Comparison of ENCODE assay signal across 8 cellular contexts in the genomic region with DNA sequence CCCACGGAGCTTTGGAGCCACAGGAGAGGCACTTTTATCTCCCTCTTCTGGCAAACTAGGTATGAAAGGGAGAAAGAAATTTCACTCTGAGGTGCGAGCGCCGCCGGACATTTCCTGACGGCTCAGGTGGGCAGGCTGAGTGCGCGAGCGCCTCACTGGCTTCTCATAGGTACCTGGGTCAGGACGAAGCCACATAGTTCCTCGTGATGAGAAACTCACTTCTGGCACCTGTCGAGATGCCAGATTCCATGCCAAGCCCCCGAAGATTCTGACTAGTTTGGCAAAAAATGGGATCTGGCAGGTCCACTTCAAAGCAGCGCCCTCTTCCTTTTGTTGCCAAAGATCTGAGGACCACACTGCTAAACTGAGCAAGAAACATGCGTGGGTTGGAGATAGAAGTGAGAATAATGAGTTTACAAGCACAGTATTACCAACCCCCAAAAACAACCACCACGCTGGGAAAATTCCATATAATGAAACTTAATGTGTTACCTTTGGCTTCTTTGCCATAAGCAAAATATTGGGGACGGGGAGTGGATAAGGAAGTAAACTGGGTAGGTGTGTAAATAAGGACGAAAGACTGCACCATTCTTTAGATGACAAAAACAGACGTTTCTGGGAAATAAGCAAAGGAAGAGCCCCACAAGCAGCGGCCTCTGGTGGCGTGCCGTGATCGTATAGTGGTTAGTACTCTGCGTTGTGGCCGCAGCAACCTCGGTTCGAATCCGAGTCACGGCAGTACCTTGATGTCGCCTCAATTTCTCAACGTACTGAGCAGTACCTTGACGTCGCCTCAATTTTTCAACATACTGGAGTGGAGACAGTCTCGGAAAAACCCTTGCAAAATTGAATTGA.
DNase-seq lines count a peak whose midpoint lies in the region; ATAC-seq and TF ChIP-seq lines count a peak whose summit lies in the region.

No MANE protein-coding gene starts in this region.

- H3K27ac ChIP-seq in endodermal cell (ENCODE audit: low read depth, low read length) = no peak overlapping the region

- H3K4me3 ChIP-seq in endodermal cell (ENCODE audit: low read length) (peak overlapping the region; percentile 88), mucosa of stomach (ENCODE audit: low read length) (peak overlapping the region; percentile 26)

- H3K9me3 ChIP-seq in endodermal cell (ENCODE audit: control insufficient read depth, low read length) (no peaks in the 10 kb centered on the region), mucosa of stomach (ENCODE audit: control insufficient read depth, low read length) (no peaks in the 10 kb centered on the region)

- DNase-seq in GM10266 (ENCODE audit: extremely low spot score) (peak; percentile 41), NCI-H526 treated with DMSO at 0.1 percent for 48 hours (lab: John Stamatoyannopoulos, UW) (peak; percentile 20), endodermal cell (peak; percentile 86), epidermal melanocyte (ENCODE audit: insufficient read length, low spot score) (no peak)
- DNase-seq in activated CD8-positive, alpha-beta memory T cell treated with anti-CD3 and anti-CD28 coated beads, Interleukin-2, amount 10 ng/mL, durations not matched to agents 7 days and 5 days = peak; percentile 89
- peak; percentile 62 for DNase-seq in stimulated activated CD8-positive, alpha-beta memory T cell treated with anti-CD3 and anti-CD28 coated beads, Interleukin-7, amount 100 ng/mL, for 24 hours (ENCODE audit: low read depth)

- H3K27me3 ChIP-seq in endodermal cell (ENCODE audit: control insufficient read depth, insufficient read depth, low read length, poor library complexity, severe bottlenecking) (no peaks in the 10 kb centered on the region), mucosa of stomach (ENCODE audit: control insufficient read depth, insufficient read depth, low read length) (no peaks in the 10 kb centered on the region)

- H3K4me1 Mint-ChIP-seq in activated CD8-positive, alpha-beta memory T cell treated with anti-CD3 and anti-CD28 coated beads, Interleukin-2, amount 10 ng/mL, durations not matched to agents 7 days and 5 days = peaks cover 52% of the 10 kb centered on the region
- peaks cover 7% of the 10 kb centered on the region for H3K4me1 Mint-ChIP-seq in endodermal cell

- peak overlapping the region; percentile 89 for H3K27ac Mint-ChIP-seq in activated CD8-positive, alpha-beta memory T cell treated with anti-CD3 and anti-CD28 coated beads, Interleukin-2, amount 10 ng/mL, durations not matched to agents 7 days and 5 days
- H3K27ac Mint-ChIP-seq in endodermal cell = peak overlapping the region; percentile 53

- H3K36me3 Mint-ChIP-seq in activated CD8-positive, alpha-beta memory T cell treated with anti-CD3 and anti-CD28 coated beads, Interleukin-2, amount 10 ng/mL, durations not matched to agents 7 days and 5 days = no peaks in the 10 kb centered on the region
- no peaks in the 10 kb centered on the region for H3K36me3 Mint-ChIP-seq in endodermal cell (ENCODE audit: low read depth)

- peak overlapping the region; percentile 76 for H3K4me3 Mint-ChIP-seq in activated CD8-positive, alpha-beta memory T cell treated with anti-CD3 and anti-CD28 coated beads, Interleukin-2, amount 10 ng/mL, durations not matched to agents 7 days and 5 days
- H3K4me3 Mint-ChIP-seq in endodermal cell = peak overlapping the region; percentile 72

- H3K4me1 ChIP-seq in endodermal cell (ENCODE audit: control insufficient read depth, insufficient read depth, low read length) = no peaks in the 10 kb centered on the region
- H3K4me1 ChIP-seq in mucosa of stomach (ENCODE audit: control insufficient read depth, insufficient read depth, low read length) = no peaks in the 10 kb centered on the region

- peak overlapping the region; percentile 44 for H3K9ac ChIP-seq in endodermal cell (ENCODE audit: extremely low read depth, low read length, poor library complexity, severe bottlenecking)
- peak overlapping the region; percentile 58 for H3K9ac ChIP-seq in mucosa of stomach (ENCODE audit: low read length)

- peak; percentile 68 for ATAC-seq in HG02798 (IDR thresholded peaks at IDR 0.05; ENCODE audit: poor library complexity, unreplicated experiment)
- ATAC-seq in activated CD8-positive, alpha-beta memory T cell treated with anti-CD3 and anti-CD28 coated beads, Interleukin-2, amount 10 ng/mL, durations not matched to agents 7 days and 5 days = peak; percentile 83

- CTCF ChIA-PET in activated CD8-positive, alpha-beta memory T cell treated with anti-CD3 and anti-CD28 coated beads, Interleukin-2, amount 10 ng/mL, durations not matched to agents 7 days and 5 days (lab: Charles Lee) = interaction anchor here (0.8 to 4.5 kb wide), 6 partner anchors 9 to 736 kb away, joined by 3 to 20 read pairs (median 18); a partner anchor contains a TSS

- WGBS in endodermal cell (ENCODE audit: insufficient coverage in 1 of 2, insufficient read length in 1 of 2), 2 experiments = 5 to 9% methylated on average over 21 to 33 of the region's 34 CpGs

- H3K36me3 ChIP-seq in endodermal cell (ENCODE audit: control insufficient read depth, insufficient read depth, low read length) (no peaks in the 10 kb centered on the region), mucosa of stomach (ENCODE audit: control insufficient read depth, insufficient read depth, low read length) (no peaks in the 10 kb centered on the region)

- H3K27me3 Mint-ChIP-seq in activated CD8-positive, alpha-beta memory T cell treated with anti-CD3 and anti-CD28 coated beads, Interleukin-2, amount 10 ng/mL, durations not matched to agents 7 days and 5 days = no peaks in the 10 kb centered on the region
- H3K27me3 Mint-ChIP-seq in endodermal cell (ENCODE audit: insufficient read depth) = peaks cover 12% of the 10 kb centered on the region

- TF ChIP-seq CTCF in GM10266 (IDR thresholded peaks at IDR 0.05; ENCODE audit: control insufficient read depth, insufficient read depth, low read depth, missing control alignments) (peak; percentile 70), endodermal cell (conservative IDR thresholded peaks at IDR 0.05) (peak; percentile 71)

- H3K9me3 Mint-ChIP-seq in activated CD8-positive, alpha-beta memory T cell treated with anti-CD3 and anti-CD28 coated beads, Interleukin-2, amount 10 ng/mL, durations not matched to agents 7 days and 5 days (ENCODE audit: low read depth) = no peaks in the 10 kb centered on the region
- no peaks in the 10 kb centered on the region for H3K9me3 Mint-ChIP-seq in endodermal cell
